1 cellular context compared by ENCODE assay signal in genomic region chr11:73218106-73218829, GRCh38.
TF ChIP-seq lines count a peak whose summit lies in the region.

Gene P2RY2, plus strand, starts transcription at chr11:73218281. Its CDS starts 15,879 bp downstream, at chr11:73234160.

TF ChIP-seq in WTC11, 78 proteins besides CTCF, POLR2A, EP300 and RAD21 (continued from another document):
- TF ChIP-seq E2F1 (CRISPR knock-in tag; IDR thresholded peaks at IDR 0.05) (0 out of 2 replicates have a peak, but pooled peaks have one; percentile 54), CREM (CRISPR knock-in tag; IDR thresholded peaks at IDR 0.05) (peak; percentile 82), PRDM15 (CRISPR knock-in tag; IDR thresholded peaks at IDR 0.05) (peak; percentile 82), NFE2L1 (CRISPR knock-in tag; IDR thresholded peaks at IDR 0.05) (peak; percentile 21; the same call in 1 of the 2 replicates), FOXK1 (CRISPR knock-in tag; IDR thresholded peaks at IDR 0.05) (no peak), ZBTB43 (CRISPR knock-in tag; IDR thresholded peaks at IDR 0.05) (peak; percentile 47), ARID4B (CRISPR knock-in tag; IDR thresholded peaks at IDR 0.05; ENCODE audit: borderline replicate concordance) (peak; percentile 93; the same call in 1 of the 2 replicates), ZNF281 (CRISPR knock-in tag; IDR thresholded peaks at IDR 0.05) (peak; percentile 69; the same call in 1 of the 2 replicates), ZNF317 (CRISPR knock-in tag; IDR thresholded peaks at IDR 0.05; ENCODE audit: borderline replicate concordance, low read depth) (no peak), FOXP1 (CRISPR knock-in tag; IDR thresholded peaks at IDR 0.05; ENCODE audit: borderline replicate concordance) (peak; percentile 89; the same call in 1 of the 2 replicates), MYBL2 (CRISPR knock-in tag; IDR thresholded peaks at IDR 0.05) (peak; percentile 59; the same call in 1 of the 2 replicates), ELF4 (CRISPR knock-in tag; IDR thresholded peaks at IDR 0.05; ENCODE audit: low read depth) (0 out of 2 replicates have a peak, but pooled peaks have one; percentile 70), RORB (CRISPR knock-in tag; IDR thresholded peaks at IDR 0.05) (no peak), AFF4 (CRISPR knock-in tag; IDR thresholded peaks at IDR 0.05; ENCODE audit: borderline replicate concordance) (peak; percentile 44; the same call in 1 of the 2 replicates), PREB (CRISPR knock-in tag; IDR thresholded peaks at IDR 0.05; ENCODE audit: borderline replicate concordance) (no peak), SOX15 (CRISPR knock-in tag; IDR thresholded peaks at IDR 0.05) (no peak), PRRX2 (CRISPR knock-in tag; IDR thresholded peaks at IDR 0.05) (no peak), MAX (CRISPR knock-in tag; IDR thresholded peaks at IDR 0.05) (peak; percentile 91), USF2 (CRISPR knock-in tag; IDR thresholded peaks at IDR 0.05) (0 out of 2 replicates have a peak, but pooled peaks have one; percentile 10), HMGXB4 (CRISPR knock-in tag; IDR thresholded peaks at IDR 0.05) (peak; percentile 96), KAT7 (CRISPR knock-in tag; IDR thresholded peaks at IDR 0.05; ENCODE audit: borderline replicate concordance) (peak; percentile 64; the same call in 1 of the 2 replicates)
